ENCODE assay signal across 19 cellular contexts in genomic region chr1:54653036-54653435, GRCh38. TPM values are rescaled to one million over a fixed set of nuclear protein-coding genes. Genes with fewer than 3 reads are reported as not detected.
"Had no signal": no experiment of that assay in that cellular context is flagged by ENCODE, and none has a peak within 500 bp of the region (broad histone marks: within the 10 kb centered on the region; RNA-seq: fewer than 3 reads in every experiment).

No MANE protein-coding gene starts in this region.

- DNase-seq: activated CD4-positive, alpha-beta T cell treated with anti-CD3 and anti-CD28 coated beads for 4 hours; activated CD8-positive, alpha-beta memory T cell treated with anti-CD3 and anti-CD28 coated beads, Interleukin-2, amount 50 U/mL, for 4 hours; activated CD8-positive, alpha-beta T cell treated with anti-CD3 and anti-CD28 coated beads, Interleukin-2, amount 10 ng/mL, durations not matched to agents 7 days and 5 days; activated gamma-delta T cell; activated T-cell treated with anti-CD3 and anti-CD28 coated beads, Interleukin-2, amount 50 U/mL, for 48 hours; brain microvascular endothelial cell; effector CD8-positive, alpha-beta T cell; foreskin keratinocyte; midbrain; naive B cell; stimulated activated CD4-positive, alpha-beta T cell treated with anti-CD3 and anti-CD28 coated beads, Interleukin-12 subunit alpha, Interleukin-12 subunit beta, amount 100 ng/mL, for 4 hours; stimulated activated CD4-positive, alpha-beta T cell treated with anti-CD3 and anti-CD28 coated beads, Interleukin-2, amount 100 ng/mL, for 48 hours; stimulated activated naive B cell treated with anti-CD40 and anti-IgM and Interleukin-4, amounts not matched to agents 10 μg/mL and 1 μg/mL and 100 μg/mL, for 72 hours; T-helper 17 cell; tibial artery had no signal

- H3K27ac ChIP-seq: brain microvascular endothelial cell, foreskin keratinocyte, tibial artery had no signal

- H3K27me3 ChIP-seq: brain microvascular endothelial cell, tibial artery had no signal

- H3K4me1 ChIP-seq: foreskin keratinocyte, tibial artery had no signal

- H3K36me3 ChIP-seq: brain microvascular endothelial cell had no signal

- H3K4me3 ChIP-seq: lung, tibial artery had no signal

- ATAC-seq: activated CD8-positive, alpha-beta T cell treated with anti-CD3 and anti-CD28 coated beads, Interleukin-2, amount 10 ng/mL, durations not matched to agents 7 days and 5 days; activated naive CD4-positive, alpha-beta T cell treated with anti-CD3 and anti-CD28 coated beads, Interleukin-2, amount 50 U/mL, for 72 hours; foreskin keratinocyte; stimulated activated naive B cell treated with anti-CD40 and anti-IgM and Interleukin-4, amounts not matched to agents 10 μg/mL and 1 μg/mL and 100 μg/mL, for 72 hours; T-helper 17 cell had no signal

RNA-seq across cellular contexts. Expression of gene MROH7, which starts 11.4 kb away (rescaled TPM):
- total RNA-seq: activated CD8-positive, alpha-beta T cell treated with anti-CD3 and anti-CD28 coated beads, Interleukin-2, amount 10 ng/mL, durations not matched to agents 7 days and 5 days; foreskin keratinocyte; renal cortical epithelial cell had no signal
- polyA plus RNA-seq: foreskin keratinocyte had no signal

RNA-seq across cellular contexts. Expression of gene FAM151A, which starts 29.7 kb away (rescaled TPM):
- total RNA-seq: activated CD8-positive, alpha-beta T cell treated with anti-CD3 and anti-CD28 coated beads, Interleukin-2, amount 10 ng/mL, durations not matched to agents 7 days and 5 days; activated naive CD4-positive, alpha-beta T cell treated with anti-CD3 and anti-CD28 coated beads, Interleukin-2, amount 50 U/mL, for 72 hours; endothelial cell of umbilical vein; foreskin keratinocyte; lung; renal cortical epithelial cell; T-helper 17 cell had no signal
- polyA plus RNA-seq: endothelial cell of umbilical vein had no signal
